Comparison of ENCODE assay signal across 10 cellular contexts in genomic region chr2:203997481-203997880, GRCh38.
DNase-seq lines count a peak whose midpoint lies in the region; ATAC-seq, FAIRE-seq and TF ChIP-seq lines count a peak whose summit lies in the region.
"Had no signal": no experiment of that assay in that cellular context is flagged by ENCODE, and none has a peak within 500 bp of the region (broad histone marks: within the 10 kb centered on the region; RNA-seq: fewer than 3 reads in every experiment).

No MANE protein-coding gene starts in this region.

- no peak overlapping the region for H2AFZ ChIP-seq in GM12878 (ENCODE audit: control insufficient read depth, low read depth, low read length)

- in situ Hi-C loops in GM12878 (cut with MboI): no loop called here

- H3K9me3 Mint-ChIP-seq in activated T-cell treated with anti-CD3 and anti-CD28 coated beads, Interleukin-2, amount 50 U/mL, for 24 hours: peaks cover 7% of the 10 kb centered on the region
- no peaks in the 10 kb centered on the region for H3K9me3 Mint-ChIP-seq in endothelial cell (ENCODE audit: unreplicated experiment)

- no peak for TF ChIP-seq RAD21 in GM12878 (IDR thresholded peaks at IDR 0.05; ENCODE audit: insufficient read depth, low read depth, low read length)

- peaks cover 0 to 3% of the 10 kb centered on the region in 2 experiments; a peak in 1 of 4 replicates for H3K27me3 ChIP-seq in GM12878 (replicated peaks in 1 of 2; ENCODE audit: control insufficient read depth in 2 of 2, insufficient read depth in 2 of 2, low read length in 1 of 2)

- intact Hi-C loops in GM12878 (cut with micrococcal nuclease; ENCODE audit: unreplicated experiment): loop anchor here (5.0 kb wide), 1 partner anchor 125 kb away; no protein-coding TSS in a partner anchor

- SMC1A ChIA-PET in GM12878 (lab: Charles Lee; ENCODE audit: uncharacterized antibody, unreplicated experiment): no interaction called here

- H3K9ac ChIP-seq in GM12878 (ENCODE audit: control insufficient read depth, insufficient read depth, low read length): no peak overlapping the region

- H3K4me3 Mint-ChIP-seq in activated T-cell treated with anti-CD3 and anti-CD28 coated beads, Interleukin-2, amount 50 U/mL, for 24 hours: peak overlapping the region; percentile 32
- H3K4me3 Mint-ChIP-seq in endothelial cell (ENCODE audit: unreplicated experiment): no peak overlapping the region

- no peak for TF ChIP-seq POLR2A in GM12878 (IDR thresholded peaks at IDR 0.05; ENCODE audit: low read depth, low read length)

- CTCF ChIA-PET in GM12878 (lab: Yijun Ruan, JAX) (interaction anchor here (0.8 kb wide), 1 partner anchor 11 kb away, joined by 3 read pairs; no protein-coding TSS in a partner anchor), GM10248 (lab: Yijun Ruan, JAX) (interaction anchor here (1.7 kb wide), 1 partner anchor 19 kb away, joined by 4 read pairs; no protein-coding TSS in a partner anchor)

- peak; percentile 63 for ATAC-seq in GM21529 (IDR thresholded peaks at IDR 0.05; ENCODE audit: unreplicated experiment)
- ATAC-seq in HG03196 (IDR thresholded peaks at IDR 0.05; ENCODE audit: unreplicated experiment): peak; percentile 69
- peak; percentile 46 for ATAC-seq in GM12878

- no peaks in the 10 kb centered on the region for H4K20me1 ChIP-seq in GM12878 (ENCODE audit: control insufficient read depth, insufficient read depth)

- peaks cover 59% of the 10 kb centered on the region for H3K4me1 Mint-ChIP-seq in activated T-cell treated with anti-CD3 and anti-CD28 coated beads, Interleukin-2, amount 50 U/mL, for 24 hours (ENCODE audit: low read depth)
- no peaks in the 10 kb centered on the region for H3K4me1 Mint-ChIP-seq in endothelial cell (ENCODE audit: unreplicated experiment)

- H3K4me1 ChIP-seq in GM12878 (ENCODE audit: control insufficient read depth, insufficient read depth, low read length): no peaks in the 10 kb centered on the region

- BruUV-seq in GM12878 (replicated peaks; lab: Mats Ljungman, UMichigan): no TSS peak

- H3K9me3 ChIP-seq in GM12878 (replicated peaks; ENCODE audit: control insufficient read depth, insufficient read depth, low read length): no peaks in the 10 kb centered on the region; the same call in 2 of the 3 replicates

- 0% methylated on average over 1 of the region's 1 CpG for WGBS in GM12878 (ENCODE audit: insufficient coverage, insufficient replicate concordance, low lambda C conversion rate, missing lambda C conversion rate)

- POLR2A ChIA-PET in GM12878 (lab: Charles Lee): no interaction called here
- POLR2A ChIA-PET in GM10248 (lab: Yijun Ruan, JAX): no interaction called here

- no peaks in the 10 kb centered on the region for H3K79me2 ChIP-seq in GM12878 (ENCODE audit: control insufficient read depth, insufficient read depth, low read length)

- TF ChIP-seq CTCF in GM12878 (IDR thresholded peaks at IDR 0.05 in 2 of 3, conservative IDR thresholded peaks at IDR 0.05 in 1 of 3; ENCODE audit: control insufficient read depth in 2 of 3, extremely low read depth in 1 of 3, insufficient read depth in 1 of 3, low read depth in 3 of 3, low read length in 3 of 3): no peak
- TF ChIP-seq CTCF in endothelial cell (IDR thresholded peaks at IDR 0.05; ENCODE audit: unreplicated experiment): no peak
- TF ChIP-seq CTCF in GM10248 (IDR thresholded peaks at IDR 0.05; ENCODE audit: control extremely low read depth, extremely low read depth, low read depth, missing control alignments): no peak

- no peaks in the 10 kb centered on the region for H3K27me3 Mint-ChIP-seq in activated T-cell treated with anti-CD3 and anti-CD28 coated beads, Interleukin-2, amount 50 U/mL, for 24 hours
- no peaks in the 10 kb centered on the region for H3K27me3 Mint-ChIP-seq in endothelial cell (ENCODE audit: unreplicated experiment)

- H3K4me2 ChIP-seq in GM12878 (ENCODE audit: control insufficient read depth, insufficient read depth): no peak overlapping the region

- H3K36me3 Mint-ChIP-seq in activated T-cell treated with anti-CD3 and anti-CD28 coated beads, Interleukin-2, amount 50 U/mL, for 24 hours (ENCODE audit: low read depth): peaks cover 1% of the 10 kb centered on the region
- H3K36me3 Mint-ChIP-seq in endothelial cell (ENCODE audit: low read depth, unreplicated experiment): no peaks in the 10 kb centered on the region

- DNase-seq in activated T-cell treated with anti-CD3 and anti-CD28 coated beads, Interleukin-2, amount 50 U/mL, for 24 hours: no peak
- DNase-seq in activated T-cell treated with anti-CD3 and anti-CD28 coated beads, Interleukin-2, amount 50 U/mL, for 48 hours: no peak
- no peak for DNase-seq in GM12878 (ENCODE audit: low read depth, low spot score)
- no peak for DNase-seq in endothelial cell (ENCODE audit: low spot score)
- no peak for DNase-seq in DMS53 treated with DMSO at 0.1 percent for 48 hours (lab: John Stamatoyannopoulos, UW; ENCODE audit: unreplicated experiment)
- no peak for DNase-seq in GM10248 (ENCODE audit: extremely low spot score)
- DNase-seq: OCI-M1, retina had no signal

- H3K27ac ChIP-seq in GM12878 (ENCODE audit: control insufficient read depth, insufficient read depth): no peak overlapping the region

- no peaks in the 10 kb centered on the region for H3K36me3 ChIP-seq in GM12878 (ENCODE audit: control insufficient read depth in 2 of 2, insufficient read depth in 2 of 2, low read length in 1 of 2)

- no peak overlapping the region for H3K4me3 ChIP-seq in GM12878

- H3K27ac Mint-ChIP-seq in activated T-cell treated with anti-CD3 and anti-CD28 coated beads, Interleukin-2, amount 50 U/mL, for 24 hours: peak overlapping the region; percentile 91
- H3K27ac Mint-ChIP-seq in endothelial cell (ENCODE audit: unreplicated experiment): no peak overlapping the region

- RAD21 ChIA-PET in GM12878 (lab: Charles Lee; ENCODE audit: unreplicated experiment): interaction anchor here (0.6 kb wide), 1 partner anchor 147 kb away, joined by 6 read pairs; no protein-coding TSS in a partner anchor

- peak in 1 of 2 experiments; percentile 82; a peak in 2 of 4 replicates for TF ChIP-seq EP300 in GM12878 (IDR thresholded peaks at IDR 0.05; ENCODE audit: borderline replicate concordance in 1 of 2, control insufficient read depth in 1 of 2, low read depth in 2 of 2, low read length in 2 of 2)

- no peak for FAIRE-seq in GM12878 (lab: Jason Lieb, UNC)

TF ChIP-seq in GM12878, 131 proteins besides CTCF, POLR2A, EP300 and RAD21 (continues in another document):
- TF ChIP-seq NBN (IDR thresholded peaks at IDR 0.05): no peak
- peak; percentile 66 for TF ChIP-seq IKZF1 (conservative IDR thresholded peaks at IDR 0.05)
- TF ChIP-seq ZNF622 (IDR thresholded peaks at IDR 0.05): no peak
- no peak for TF ChIP-seq ZBTB40 (IDR thresholded peaks at IDR 0.05; ENCODE audit: borderline replicate concordance)
- TF ChIP-seq CREM (IDR thresholded peaks at IDR 0.05; ENCODE audit: low read depth): no peak
- no peak for TF ChIP-seq BCLAF1 (IDR thresholded peaks at IDR 0.05)
- peak; percentile 93 for TF ChIP-seq MTA2 (IDR thresholded peaks at IDR 0.05; ENCODE audit: low read depth)
- no peak for TF ChIP-seq MAX (IDR thresholded peaks at IDR 0.05; ENCODE audit: low read depth, low read length)
